In the genomic region with DNA sequence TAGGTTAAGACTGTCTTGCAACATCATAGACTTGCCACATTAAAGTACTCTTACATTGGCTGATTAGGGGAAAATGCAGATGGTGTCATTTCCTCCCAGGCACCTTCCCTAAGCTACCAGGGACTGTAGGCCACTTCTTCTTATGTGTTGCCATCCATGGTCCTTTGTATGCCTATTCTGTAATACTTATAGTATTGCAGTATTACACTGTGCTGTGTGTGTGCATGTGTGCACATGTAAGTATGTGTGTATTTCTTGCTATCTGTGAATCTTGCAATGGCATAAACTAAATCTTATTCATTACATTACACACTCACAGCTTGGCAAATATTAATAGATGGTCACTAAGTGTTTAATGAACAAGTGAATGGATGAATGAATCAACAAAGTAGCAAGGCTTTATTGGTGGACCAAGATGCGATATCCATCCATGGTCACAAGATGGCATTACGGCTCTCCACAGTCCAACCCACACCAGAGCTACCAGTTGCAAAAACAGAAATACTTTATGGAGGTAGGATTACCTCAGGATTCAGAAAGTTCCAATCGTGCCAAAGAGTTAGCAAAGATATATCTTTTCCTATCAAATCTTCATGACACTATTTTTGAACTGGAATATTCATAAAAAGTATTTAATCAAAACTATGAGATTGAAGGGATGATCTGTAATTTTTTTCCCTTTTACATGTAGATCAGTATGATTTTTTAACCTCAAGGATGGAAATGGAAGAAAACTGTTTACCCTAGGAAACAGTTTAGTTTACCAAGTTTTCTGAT, we compare ENCODE assay signal across 8 cellular contexts.
DNase-seq lines count a peak whose midpoint lies in the region; ATAC-seq and TF ChIP-seq lines count a peak whose summit lies in the region.

No MANE protein-coding gene starts in this region.

- ATAC-seq in GM19395 (IDR thresholded peaks at IDR 0.05; ENCODE audit: unreplicated experiment): peak; percentile 85

- no peak overlapping the region for H3K4me3 ChIP-seq in coronary artery

- DNase-seq in EH (ENCODE audit: low read depth): peak; percentile 55
- DNase-seq in HS-5 (ENCODE audit: low read depth): peak; percentile 16
- DNase-seq in RPMI7951 (ENCODE audit: low read depth): peak; percentile 36
- DNase-seq in coronary artery (ENCODE audit: low spot score): no peak
- DNase-seq in medulla oblongata (ENCODE audit: extremely low spot score): peak; percentile 39
- DNase-seq in mesenteric fat pad (ENCODE audit: low spot score): no peak
- DNase-seq in OCI-M2 (lab: John Stamatoyannopoulos, UW; ENCODE audit: unreplicated experiment): no peak

- H3K27ac ChIP-seq in coronary artery: no peak overlapping the region

- peak; percentile 36 for TF ChIP-seq CTCF in coronary artery (IDR thresholded peaks at IDR 0.05)

Comparison
In these comparisons a context has a peak if more than half of its experiments do, and no peak if none do; other contexts are left out.
1. DNase-seq: peak in EH (single experiment), HS-5 (single experiment), RPMI7951 (single experiment) and medulla oblongata (single experiment); none in coronary artery (single experiment), mesenteric fat pad (single experiment) and OCI-M2 (single experiment).